1 cellular context compared by ENCODE assay signal in the genomic region with DNA sequence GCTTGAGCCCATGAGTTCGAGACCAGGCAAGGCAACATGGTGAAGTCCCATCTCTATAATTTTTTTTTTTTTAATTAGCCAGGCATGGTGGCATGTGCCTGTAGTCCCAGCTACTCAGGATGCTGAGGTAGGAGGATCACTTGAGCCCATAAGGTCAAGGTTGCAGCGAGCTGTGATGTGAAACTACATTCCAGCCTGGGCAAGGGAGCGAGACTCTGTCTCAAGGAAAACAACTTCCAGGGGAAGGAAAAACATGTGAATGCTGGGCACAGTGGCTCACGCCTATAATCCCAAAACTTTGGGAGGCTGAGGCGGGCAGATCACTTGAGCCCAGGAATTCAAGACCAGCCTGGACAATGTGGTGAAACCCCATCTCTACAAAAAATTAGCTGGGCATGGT. TPM values are rescaled to one million over a fixed set of nuclear protein-coding genes. Genes with fewer than 3 reads are reported as not detected.
"Had no signal": no experiment of that assay in that cellular context is flagged by ENCODE, and none has a peak within 500 bp of the region (broad histone marks: within the 10 kb centered on the region; RNA-seq: fewer than 3 reads in every experiment).

No MANE protein-coding gene starts in this region.

RNA-seq across cellular contexts. Expression of a gene that starts 30.4 kb away (rescaled TPM):
- total RNA-seq: activated CD8-positive, alpha-beta T cell treated with anti-CD3 and anti-CD28 coated beads, Interleukin-2, amount 10 ng/mL, durations not matched to agents 7 days and 5 days had no signal
